ENCODE assay signal across 1 cellular context in genomic region chr22:19807161-19807913, GRCh38.
TF ChIP-seq lines count a peak whose summit lies in the region.

No MANE protein-coding gene starts in this region.

TF ChIP-seq in IMR-90, 13 proteins besides CTCF, POLR2A, EP300 and RAD21:
- no peak for TF ChIP-seq NFE2L2 (IDR thresholded peaks at IDR 0.05; ENCODE audit: low read depth, low read length)
- TF ChIP-seq USF2 (IDR thresholded peaks at IDR 0.05; ENCODE audit: low read depth, low read length) = no peak
- no peak for TF ChIP-seq FOS (IDR thresholded peaks at IDR 0.05; ENCODE audit: low read depth, low read length)
- no peak for TF ChIP-seq SMC3 (IDR thresholded peaks at IDR 0.05; ENCODE audit: low read depth, low read length)
- TF ChIP-seq MXI1 (IDR thresholded peaks at IDR 0.05; ENCODE audit: borderline replicate concordance, low read depth, low read length) = no peak
- no peak for TF ChIP-seq MAFK (IDR thresholded peaks at IDR 0.05; ENCODE audit: low read depth, low read length)
- no peak for TF ChIP-seq RCOR1 (IDR thresholded peaks at IDR 0.05; ENCODE audit: insufficient replicate concordance, low read length)
- no peak for TF ChIP-seq ELK1 (IDR thresholded peaks at IDR 0.05; ENCODE audit: borderline replicate concordance, low read depth, low read length)
- no peak for TF ChIP-seq BHLHE40 (IDR thresholded peaks at IDR 0.05; ENCODE audit: low read depth, low read length)
- TF ChIP-seq CEBPB (IDR thresholded peaks at IDR 0.05; ENCODE audit: low read depth, low read length) = no peak
TF ChIP-seq in IMR-90: peak in this region for 0.
